Comparison of ENCODE assay signal across 29 cellular contexts in genomic region chr1:25011270-25011669, GRCh38.
"Had no signal": no experiment of that assay in that cellular context is flagged by ENCODE, and none has a peak within 500 bp of the region (broad histone marks: within the 10 kb centered on the region; RNA-seq: fewer than 3 reads in every experiment).

No MANE protein-coding gene starts in this region.

- DNase-seq: activated B cell treated with CpG ODN at 0.5 μM for 24 hours; activated CD4-positive, alpha-beta memory T cell treated with anti-CD3 and anti-CD28 coated beads, Interleukin-2, amount 10 ng/mL, durations not matched to agents 7 days and 5 days; activated CD4-positive, alpha-beta T cell treated with anti-CD3 and anti-CD28 coated beads for 1 hour; activated CD4-positive, alpha-beta T cell treated with anti-CD3 and anti-CD28 coated beads for 48 hours; activated gamma-delta T cell; activated naive CD4-positive, alpha-beta T cell treated with Interleukin-2 at 50 U/mL for 16 hours; activated naive CD8-positive, alpha-beta T cell treated with anti-CD3 and anti-CD28 coated beads, Interleukin-2, amount 10 ng/mL, durations not matched to agents 7 days and 5 days; activated T-cell treated with anti-CD3 and anti-CD28 coated beads, Interleukin-2, amount 50 U/mL, for 24 hours; body of pancreas; KG1; MG63; NCI-H1048; NCI-H1436 treated with DMSO at 0.1 percent for 48 hours; NCI-H1694 treated with DMSO at 0.1 percent for 48 hours; NCI-H2029; NCI-H345; NCI-H524 treated with DMSO at 0.1 percent for 48 hours; PC-3; Peyer's patch; RPMI8226; SHP77 treated with DMSO at 0.1 percent for 48 hours; SW 1271; T-helper 1 cell; T1000 had no signal

- H3K4me3 ChIP-seq: body of pancreas, breast epithelium, coronary artery, MG63, Peyer's patch, SJSA1 had no signal

- H3K9me3 ChIP-seq: body of pancreas, breast epithelium, MG63, Peyer's patch, SJSA1 had no signal

- ATAC-seq: body of pancreas, PC-3, SK-N-SH treated with all-trans-retinoic acid at 6 μM for 48 hours had no signal

- H3K4me1 ChIP-seq: body of pancreas, breast epithelium, Peyer's patch had no signal

- H3K36me3 ChIP-seq: breast epithelium, MG63, Peyer's patch, SJSA1 had no signal

- H3K27me3 ChIP-seq: body of pancreas, MG63, Peyer's patch, SJSA1 had no signal

- H3K9me3 Mint-ChIP-seq: activated B cell treated with CpG ODN at 0.5 μM for 24 hours; activated naive CD4-positive, alpha-beta T cell treated with anti-CD3 and anti-CD28 coated beads, Interleukin-2, amount 50 U/mL, for 24 hours; activated T-cell treated with anti-CD3 and anti-CD28 coated beads, Interleukin-2, amount 50 U/mL, for 24 hours had no signal

- H3K4me3 Mint-ChIP-seq: activated B cell treated with CpG ODN at 0.5 μM for 24 hours; activated CD4-positive, alpha-beta memory T cell treated with anti-CD3 and anti-CD28 coated beads, Interleukin-2, amount 10 ng/mL, durations not matched to agents 7 days and 5 days; activated naive CD4-positive, alpha-beta T cell treated with anti-CD3 and anti-CD28 coated beads, Interleukin-2, amount 50 U/mL, for 24 hours; activated naive CD8-positive, alpha-beta T cell treated with anti-CD3 and anti-CD28 coated beads, Interleukin-2, amount 10 ng/mL, durations not matched to agents 7 days and 5 days; activated T-cell treated with anti-CD3 and anti-CD28 coated beads, Interleukin-2, amount 50 U/mL, for 24 hours had no signal

- H3K36me3 Mint-ChIP-seq: activated naive CD4-positive, alpha-beta T cell treated with anti-CD3 and anti-CD28 coated beads, Interleukin-2, amount 50 U/mL, for 24 hours had no signal

- H3K27ac Mint-ChIP-seq: activated B cell treated with CpG ODN at 0.5 μM for 24 hours; activated CD4-positive, alpha-beta memory T cell treated with anti-CD3 and anti-CD28 coated beads, Interleukin-2, amount 10 ng/mL, durations not matched to agents 7 days and 5 days; activated naive CD4-positive, alpha-beta T cell treated with anti-CD3 and anti-CD28 coated beads, Interleukin-2, amount 50 U/mL, for 24 hours; activated T-cell treated with anti-CD3 and anti-CD28 coated beads, Interleukin-2, amount 50 U/mL, for 24 hours had no signal

- H3K27me3 Mint-ChIP-seq: activated B cell treated with CpG ODN at 0.5 μM for 24 hours; activated naive CD4-positive, alpha-beta T cell treated with anti-CD3 and anti-CD28 coated beads, Interleukin-2, amount 50 U/mL, for 24 hours; activated naive CD8-positive, alpha-beta T cell treated with anti-CD3 and anti-CD28 coated beads, Interleukin-2, amount 10 ng/mL, durations not matched to agents 7 days and 5 days; activated T-cell treated with anti-CD3 and anti-CD28 coated beads, Interleukin-2, amount 50 U/mL, for 24 hours had no signal
